Comparison of ENCODE assay signal across 10 cellular contexts in genomic region chr12:90280564-90281058, GRCh38.
DNase-seq lines count a peak whose midpoint lies in the region; ATAC-seq lines count a peak whose summit lies in the region.
"Had no signal": no experiment of that assay in that cellular context is flagged by ENCODE, and none has a peak within 500 bp of the region (broad histone marks: within the 10 kb centered on the region; RNA-seq: fewer than 3 reads in every experiment).

No MANE protein-coding gene starts in this region.

- H3K36me3 Mint-ChIP-seq in activated naive CD8-positive, alpha-beta T cell treated with anti-CD3 and anti-CD28 coated beads for 36 hours = peaks cover 19% of the 10 kb centered on the region
- H3K36me3 Mint-ChIP-seq: CD4-positive, CD25-positive, alpha-beta regulatory T cell had no signal

- DNase-seq in stimulated activated CD4-positive, alpha-beta T cell treated with anti-CD3 and anti-CD28 coated beads, Interleukin-15, amount 100 ng/mL, for 24 hours = peak; percentile 31
- DNase-seq in stimulated activated CD4-positive, alpha-beta T cell treated with anti-CD3 and anti-CD28 coated beads, Interleukin-2, amount 100 ng/mL, for 48 hours = no peak
- peak; percentile 30 for DNase-seq in activated naive CD8-positive, alpha-beta T cell treated with anti-CD3 and anti-CD28 coated beads for 36 hours
- peak; percentile 9 for DNase-seq in stimulated activated naive CD8-positive, alpha-beta T cell treated with anti-CD3 and anti-CD28 coated beads, Interleukin-15, Interleukin-2, amounts not matched to agents 100 U/mL and 50 U/mL, for 24 hours
- DNase-seq in NCI-H1436 treated with DMSO at 0.1 percent for 48 hours (lab: John Stamatoyannopoulos, UW) = no peak
- no peak for DNase-seq in retina
- no peak for DNase-seq in activated CD4-positive, CD25-positive, alpha-beta regulatory T cell treated with anti-CD3 and anti-CD28 coated beads, Interleukin-2, amount 50 U/mL, for 72 hours
- DNase-seq: CD4-positive, CD25-positive, alpha-beta regulatory T cell had no signal

- H3K4me3 Mint-ChIP-seq in activated naive CD8-positive, alpha-beta T cell treated with anti-CD3 and anti-CD28 coated beads for 36 hours = no peak overlapping the region
- H3K4me3 Mint-ChIP-seq: brain; CD4-positive, CD25-positive, alpha-beta regulatory T cell had no signal

- H3K9me3 Mint-ChIP-seq in activated naive CD8-positive, alpha-beta T cell treated with anti-CD3 and anti-CD28 coated beads for 36 hours = peaks cover 30% of the 10 kb centered on the region

- ATAC-seq in HG02973 (IDR thresholded peaks at IDR 0.05; ENCODE audit: unreplicated experiment) = peak; percentile 67
- ATAC-seq in stimulated activated naive CD8-positive, alpha-beta T cell treated with anti-CD3 and anti-CD28 coated beads, Interleukin-15, Interleukin-2, amounts not matched to agents 100 U/mL and 50 U/mL, for 24 hours = peak; percentile 77

- peak overlapping the region; percentile 52 for H3K27ac Mint-ChIP-seq in activated naive CD8-positive, alpha-beta T cell treated with anti-CD3 and anti-CD28 coated beads for 36 hours
- H3K27ac Mint-ChIP-seq: brain had no signal

- H3K4me1 Mint-ChIP-seq in activated naive CD8-positive, alpha-beta T cell treated with anti-CD3 and anti-CD28 coated beads for 36 hours = peaks cover 15% of the 10 kb centered on the region
- H3K4me1 Mint-ChIP-seq: brain had no signal

- peaks cover 8% of the 10 kb centered on the region for H3K27me3 Mint-ChIP-seq in activated naive CD8-positive, alpha-beta T cell treated with anti-CD3 and anti-CD28 coated beads for 36 hours
- H3K27me3 Mint-ChIP-seq: CD4-positive, CD25-positive, alpha-beta regulatory T cell had no signal

Comparison
In these comparisons a context has a peak if more than half of its experiments do, and no peak if none do; other contexts are left out.
1. DNase-seq: peak in stimulated activated CD4-positive, alpha-beta T cell treated with anti-CD3 and anti-CD28 coated beads, Interleukin-15, amount 100 ng/mL, for 24 hours (single experiment), activated naive CD8-positive, alpha-beta T cell treated with anti-CD3 and anti-CD28 coated beads for 36 hours (single experiment) and stimulated activated naive CD8-positive, alpha-beta T cell treated with anti-CD3 and anti-CD28 coated beads, Interleukin-15, Interleukin-2, amounts not matched to agents 100 U/mL and 50 U/mL, for 24 hours (single experiment); none in stimulated activated CD4-positive, alpha-beta T cell treated with anti-CD3 and anti-CD28 coated beads, Interleukin-2, amount 100 ng/mL, for 48 hours (0 of 2), NCI-H1436 treated with DMSO at 0.1 percent for 48 hours (single experiment), retina (single experiment) and activated CD4-positive, CD25-positive, alpha-beta regulatory T cell treated with anti-CD3 and anti-CD28 coated beads, Interleukin-2, amount 50 U/mL, for 72 hours (single experiment).